In the genomic region with DNA sequence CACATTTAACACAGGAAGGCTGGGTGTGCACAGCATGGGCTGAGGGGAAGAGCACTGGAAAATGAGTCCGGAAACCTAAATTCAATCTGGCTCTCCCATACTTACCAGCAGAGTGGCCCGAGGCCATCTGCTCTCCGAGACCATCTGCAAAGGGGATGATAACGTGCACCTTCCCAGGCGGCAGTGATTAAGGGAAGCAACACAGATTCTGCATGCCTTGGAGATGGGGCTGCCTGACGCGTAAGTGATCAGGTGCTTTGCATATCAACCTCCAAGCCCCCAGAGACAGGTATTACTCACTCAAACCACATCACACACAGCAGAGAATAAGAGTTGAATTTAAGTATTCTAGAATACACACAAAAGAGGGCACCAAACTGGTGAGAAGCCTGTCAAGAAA, we compare ENCODE assay signal across 16 cellular contexts. TPM values are rescaled to one million over a fixed set of nuclear protein-coding genes. Genes with fewer than 3 reads are reported as not detected.
DNase-seq lines count a peak whose midpoint lies in the region; ATAC-seq lines count a peak whose summit lies in the region.
"Had no signal": no experiment of that assay in that cellular context is flagged by ENCODE, and none has a peak within 500 bp of the region (broad histone marks: within the 10 kb centered on the region; RNA-seq: fewer than 3 reads in every experiment).

No MANE protein-coding gene starts in this region.

- peak; percentile 42 to 58 for ATAC-seq in activated CD4-positive, CD25-positive, alpha-beta regulatory T cell treated with anti-CD3 and anti-CD28 coated beads, Interleukin-2, amount 50 U/mL, for 24 hours
- peak; percentile 84 for ATAC-seq in HG02870 (IDR thresholded peaks at IDR 0.05; ENCODE audit: unreplicated experiment)
- peak; percentile 67 for ATAC-seq in stimulated activated naive CD8-positive, alpha-beta T cell treated with anti-CD3 and anti-CD28 coated beads, Interleukin-15, Interleukin-2, amounts not matched to agents 100 U/mL and 50 U/mL, for 24 hours
- no peak for ATAC-seq in aorta (ENCODE audit: low FRiP score)
- ATAC-seq: HepG2 had no signal

- WGBS in aorta, 2 donors, result 80 to 83% methylated on average over 7 of the region's 7 CpGs

- no peak overlapping the region for H3K27ac ChIP-seq in aorta (ENCODE audit: low read depth in 1 of 2, low read length in 2 of 2)
- H3K27ac ChIP-seq: brain microvascular endothelial cell, esophagus squamous epithelium, GM23248, thoracic aorta had no signal

- no peak for DNase-seq in activated CD4-positive, CD25-positive, alpha-beta regulatory T cell treated with anti-CD3 and anti-CD28 coated beads, Interleukin-2, amount 50 U/mL, for 72 hours
- peak; percentile 96 to 98 for DNase-seq in NCI-H524 (lab: John Stamatoyannopoulos, UW)
- DNase-seq in stimulated activated naive CD8-positive, alpha-beta T cell treated with anti-CD3 and anti-CD28 coated beads, Interleukin-15, Interleukin-2, amounts not matched to agents 100 U/mL and 50 U/mL, for 24 hours, result no peak
- no peak for DNase-seq in aorta
- no peak for DNase-seq in SK-N-DZ (ENCODE audit: low spot score)
- DNase-seq in MG63, result no peak
- DNase-seq: activated CD8-positive, alpha-beta memory T cell treated with anti-CD3 and anti-CD28 coated beads, Interleukin-2, amount 50 U/mL, for 48 hours; esophagus squamous epithelium; stimulated activated CD4-positive, alpha-beta T cell treated with anti-CD3 and anti-CD28 coated beads, Interleukin-4, amount 100 ng/mL, for 1 hour; SW 1271 had no signal

- intact Hi-C loops in aorta (cut with DNase I), result no loop called here

- H3K9me3 ChIP-seq in aorta (ENCODE audit: control insufficient read depth, low read length), result no peaks in the 10 kb centered on the region
- H3K9me3 ChIP-seq in MG63, result no peaks in the 10 kb centered on the region
- H3K9me3 ChIP-seq: esophagus squamous epithelium, thoracic aorta had no signal

- H3K4me1 ChIP-seq in aorta (ENCODE audit: control insufficient read depth in 1 of 2, insufficient read depth in 2 of 2, low read length in 2 of 2), result peaks cover 0 to 5% of the 10 kb centered on the region in 2 donors

- H3K4me3 ChIP-seq in aorta (ENCODE audit: low read length in 2 of 2) (no peak overlapping the region), MG63 (no peak overlapping the region)
- H3K4me3 ChIP-seq: esophagus squamous epithelium, GM23248, thoracic aorta had no signal

- H3K36me3 ChIP-seq in aorta (ENCODE audit: control insufficient read depth in 1 of 2, insufficient read depth in 2 of 2, low read length in 1 of 2) (no peaks in the 10 kb centered on the region), MG63 (no peaks in the 10 kb centered on the region)
- H3K36me3 ChIP-seq: brain microvascular endothelial cell, esophagus squamous epithelium, thoracic aorta had no signal

- H3K27me3 ChIP-seq in aorta (ENCODE audit: control insufficient read depth in 1 of 2, insufficient read depth in 2 of 2, low read length in 1 of 2) (no peaks in the 10 kb centered on the region), MG63 (no peaks in the 10 kb centered on the region)

RNA-seq across cellular contexts. Expression of a gene that starts 9.1 kb away (rescaled TPM):
- total RNA-seq in aorta, result 1 to 10 TPM in 1 of 2 donors, under 1 TPM in 1; 0.63 to 1.3 TPM
- polyA plus RNA-seq in aorta, result 10 to 100 TPM in 1 of 2 donors, under 1 TPM in 1; 0.74 to 23.0 TPM
- 2.9 and 3.1 TPM in 2 replicates for polyA plus RNA-seq in SK-N-DZ (2014; cell fraction: cytosol; rRNA removed)
- 6.7 and 7.1 TPM in 2 replicates for polyA plus RNA-seq in SK-N-DZ (2014; cell fraction: nucleus; rRNA removed)
- total RNA-seq in MG63 (2014; rRNA removed; shearing (Covaris generic); ENCODE audit: low replicate concordance), result 2.0 and 3.1 TPM in 2 replicates

Comparison
In these comparisons a context has a peak if more than half of its experiments do, and no peak if none do; other contexts are left out.
1. DNase-seq: peak in NCI-H524 (2 of 2); none in activated CD4-positive, CD25-positive, alpha-beta regulatory T cell treated with anti-CD3 and anti-CD28 coated beads, Interleukin-2, amount 50 U/mL, for 72 hours (single experiment), stimulated activated naive CD8-positive, alpha-beta T cell treated with anti-CD3 and anti-CD28 coated beads, Interleukin-15, Interleukin-2, amounts not matched to agents 100 U/mL and 50 U/mL, for 24 hours (single experiment), aorta (0 of 2), SK-N-DZ (single experiment) and MG63 (single experiment).